In the genomic region with DNA sequence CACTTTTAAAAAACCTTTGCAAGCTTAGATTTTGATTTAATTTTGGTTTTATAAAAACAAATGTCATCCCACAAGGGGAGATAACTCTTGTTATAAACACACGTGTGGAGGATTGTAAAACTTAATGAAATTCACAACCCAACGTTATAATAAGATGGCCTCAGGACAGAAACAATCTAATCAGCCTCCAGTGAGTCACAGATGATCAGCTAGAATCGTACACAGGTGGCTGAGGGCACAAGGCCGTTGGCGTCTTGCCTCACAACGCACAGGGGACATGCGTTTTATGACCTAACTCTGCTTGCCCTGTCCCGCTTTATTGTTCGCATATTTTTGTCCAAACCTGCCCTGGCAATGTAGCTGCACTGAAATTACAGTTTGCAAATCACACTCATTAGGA, we compare ENCODE assay signal across 19 cellular contexts.
"Had no signal": no experiment of that assay in that cellular context is flagged by ENCODE, and none has a peak within 500 bp of the region (broad histone marks: within the 10 kb centered on the region; RNA-seq: fewer than 3 reads in every experiment).

No MANE protein-coding gene starts in this region.

- H3K36me3 Mint-ChIP-seq: natural killer cell, type B pancreatic cell had no signal

- H3K27me3 ChIP-seq: spleen, suprapubic skin had no signal

- H3K27ac ChIP-seq: coronary artery, lower lobe of right lung, psoas muscle, spleen, suprapubic skin, VCaP had no signal

- H3K36me3 ChIP-seq: lower lobe of right lung, spleen, suprapubic skin had no signal

- H3K4me1 ChIP-seq: lower lobe of right lung, psoas muscle, spleen had no signal

- H3K27ac Mint-ChIP-seq: activated CD4-positive, alpha-beta T cell treated with anti-CD3 and anti-CD28 coated beads for 36 hours; activated CD8-positive, alpha-beta T cell treated with anti-CD3 and anti-CD28 coated beads for 36 hours; natural killer cell; type B pancreatic cell had no signal

- DNase-seq: activated CD4-positive, alpha-beta T cell treated with anti-CD3 and anti-CD28 coated beads for 36 hours; activated CD8-positive, alpha-beta memory T cell treated with anti-CD3 and anti-CD28 coated beads, Interleukin-2, amount 50 U/mL, for 4 hours; activated CD8-positive, alpha-beta T cell treated with anti-CD3 and anti-CD28 coated beads for 36 hours; activated naive CD4-positive, alpha-beta T cell treated with Interleukin-2 at 50 U/mL for 16 hours; caudate nucleus; effector CD4-positive, alpha-beta T cell; hypothalamus; lower lobe of right lung; mucosa of descending colon; natural killer cell; psoas muscle; spleen; stimulated activated CD4-positive, alpha-beta T cell treated with anti-CD3 and anti-CD28 coated beads, Interleukin-2, amount 100 ng/mL, for 24 hours; stimulated activated naive CD4-positive, alpha-beta T cell had no signal

- H3K9me3 Mint-ChIP-seq: type B pancreatic cell had no signal

- H3K4me3 ChIP-seq: coronary artery, lower lobe of right lung, mucosa of descending colon, psoas muscle, spleen, suprapubic skin had no signal

- ATAC-seq: activated CD4-positive, alpha-beta T cell treated with anti-CD3 and anti-CD28 coated beads for 36 hours; activated CD8-positive, alpha-beta T cell treated with anti-CD3 and anti-CD28 coated beads for 36 hours; lower lobe of right lung; mucosa of descending colon; natural killer cell; psoas muscle; sciatic nerve had no signal

- H3K9me3 ChIP-seq: lower lobe of right lung, mucosa of descending colon, psoas muscle, spleen, suprapubic skin had no signal

- H3K27me3 Mint-ChIP-seq: activated CD4-positive, alpha-beta T cell treated with anti-CD3 and anti-CD28 coated beads for 36 hours had no signal

- H3K4me3 Mint-ChIP-seq: activated CD4-positive, alpha-beta T cell treated with anti-CD3 and anti-CD28 coated beads for 36 hours; activated CD8-positive, alpha-beta T cell treated with anti-CD3 and anti-CD28 coated beads for 36 hours; natural killer cell; type B pancreatic cell had no signal

- H3K4me1 Mint-ChIP-seq: activated CD4-positive, alpha-beta T cell treated with anti-CD3 and anti-CD28 coated beads for 36 hours; natural killer cell had no signal
